7 cellular contexts compared by ENCODE assay signal in the genomic region with DNA sequence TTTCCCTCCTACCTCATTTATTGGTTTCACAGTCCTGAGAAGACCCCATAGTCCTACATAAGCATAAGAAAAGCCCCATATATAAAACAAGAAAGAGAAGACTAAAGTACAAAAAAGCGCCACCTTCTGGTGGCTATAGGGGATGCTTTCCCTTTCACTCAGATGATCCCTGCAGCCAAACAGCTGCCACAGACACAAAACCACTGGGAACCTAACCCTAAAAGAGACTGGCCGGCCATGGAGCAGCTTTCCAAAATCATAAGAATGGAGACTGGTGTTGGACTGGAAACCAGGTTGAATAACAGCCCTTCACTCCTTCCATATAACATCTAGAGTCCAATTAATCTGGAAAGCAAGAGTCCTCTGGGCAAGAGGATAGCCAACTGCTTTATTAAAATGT. TPM values are rescaled to one million over a fixed set of nuclear protein-coding genes. Genes with fewer than 3 reads are reported as not detected.
DNase-seq lines count a peak whose midpoint lies in the region; ATAC-seq and TF ChIP-seq lines count a peak whose summit lies in the region.

No MANE protein-coding gene starts in this region.

- peaks cover 38% of the 10 kb centered on the region for H3K4me1 Mint-ChIP-seq in osteocyte (ENCODE audit: unreplicated experiment)

- H3K27ac Mint-ChIP-seq in osteocyte (ENCODE audit: unreplicated experiment): peak overlapping the region; percentile 98

- H3K27ac ChIP-seq in KMS-11: no peak overlapping the region
- H3K27ac ChIP-seq in fibroblast of lung (ENCODE audit: insufficient read depth, low read length): no peak overlapping the region

- peaks cover 33% of the 10 kb centered on the region for H3K79me2 ChIP-seq in KMS-11 (ENCODE audit: insufficient read depth, low read depth)
- peaks cover 51% of the 10 kb centered on the region for H3K79me2 ChIP-seq in fibroblast of lung (ENCODE audit: control insufficient read depth, insufficient read depth, low read length)

- peaks cover 41% of the 10 kb centered on the region for H3K36me3 Mint-ChIP-seq in osteocyte (ENCODE audit: unreplicated experiment)

- no peak for ATAC-seq in GM21423 (IDR thresholded peaks at IDR 0.05; ENCODE audit: unreplicated experiment)
- no peak for ATAC-seq in GM21447 (IDR thresholded peaks at IDR 0.05; ENCODE audit: unreplicated experiment)

- no peak overlapping the region for H3K4me2 ChIP-seq in KMS-11
- no peak overlapping the region for H3K4me2 ChIP-seq in fibroblast of lung (ENCODE audit: extremely low read depth, insufficient read depth, low read length)

- H3K4me3 ChIP-seq in KMS-11 (IDR thresholded peaks at IDR 0.05; ENCODE audit: insufficient read depth, low read depth, low read length): no peak overlapping the region
- H3K4me3 ChIP-seq in fibroblast of lung (replicated peaks in 1 of 4; ENCODE audit: control extremely low read depth in 1 of 4, insufficient read depth in 1 of 4, low read depth in 3 of 4, low read length in 4 of 4): no peak overlapping the region

- no peak overlapping the region for H3K9ac ChIP-seq in KMS-11
- H3K9ac ChIP-seq in fibroblast of lung (ENCODE audit: insufficient read depth, low read length): no peak overlapping the region

- H2AFZ ChIP-seq in KMS-11 (ENCODE audit: low read depth): no peak overlapping the region
- no peak overlapping the region for H2AFZ ChIP-seq in fibroblast of lung (ENCODE audit: low read length)

- TF ChIP-seq CTCF in KMS-11 (conservative IDR thresholded peaks at IDR 0.05; ENCODE audit: low read depth, low read length) (peak; percentile 88), fibroblast of lung (conservative IDR thresholded peaks at IDR 0.05 in 1 of 2, IDR thresholded peaks at IDR 0.05 in 1 of 2; ENCODE audit: low read depth in 1 of 2, low read length in 2 of 2) (peak; percentile 59 to 66), osteocyte (IDR thresholded peaks at IDR 0.05) (peak; percentile 65)

- peaks cover 3% of the 10 kb centered on the region; the same call in 1 of the 2 replicates for H4K20me1 ChIP-seq in KMS-11 (ENCODE audit: insufficient read depth)
- no peaks in the 10 kb centered on the region for H4K20me1 ChIP-seq in fibroblast of lung (ENCODE audit: control insufficient read depth, extremely low read depth, insufficient read depth, low read length)

- H3K36me3 ChIP-seq in KMS-11 (ENCODE audit: insufficient read depth) (peaks cover 16% of the 10 kb centered on the region; the same call in 1 of the 2 replicates), fibroblast of lung (ENCODE audit: control insufficient read depth, insufficient read depth, low read length) (peaks cover 18% of the 10 kb centered on the region)

- no peaks in the 10 kb centered on the region for H3K9me3 Mint-ChIP-seq in osteocyte (ENCODE audit: unreplicated experiment)

- DNase-seq in ELR (ENCODE audit: low read depth) (peak; percentile 64), fibroblast of lung (ENCODE audit: low read depth in 2 of 2) (peak in 1 of 2 donors; percentile 49), osteocyte (ENCODE audit: extremely low spot score, unreplicated experiment) (no peak)
- DNase-seq in activated CD4-positive, alpha-beta T cell treated with anti-CD3 and anti-CD28 coated beads, Interleukin-2, amount 50 U/mL, for 48 hours: peak; percentile 25 to 49

- H3K27me3 ChIP-seq in KMS-11 (ENCODE audit: insufficient read depth, low read depth): no peaks in the 10 kb centered on the region
- no peaks in the 10 kb centered on the region for H3K27me3 ChIP-seq in fibroblast of lung (ENCODE audit: control insufficient read depth, insufficient read depth, low read length)

- H3K4me1 ChIP-seq in KMS-11 (ENCODE audit: low read depth, poor library complexity, severe bottlenecking) (peaks cover 19% of the 10 kb centered on the region), fibroblast of lung (ENCODE audit: control insufficient read depth, extremely low read depth, insufficient read depth, low read length) (peaks cover 16% of the 10 kb centered on the region)

- no peaks in the 10 kb centered on the region for H3K9me3 ChIP-seq in fibroblast of lung (ENCODE audit: control insufficient read depth, insufficient read depth, low read depth, low read length)

- no peaks in the 10 kb centered on the region for H3K27me3 Mint-ChIP-seq in osteocyte (ENCODE audit: unreplicated experiment)

- no peak overlapping the region for H3K4me3 Mint-ChIP-seq in osteocyte (ENCODE audit: unreplicated experiment)

RNA-seq across cellular contexts. Expression of gene DYNC1LI2, which starts 11.4 kb away (rescaled TPM):
- total RNA-seq in fibroblast of lung (115 and 173 TPM in 2 replicates), osteocyte (139 and 151 TPM in 2 replicates)
- 78.5 and 83.3 TPM in 2 replicates for polyA plus RNA-seq in fibroblast of lung
- polyA plus RNA-seq in fibroblast of lung (2012): 59.8 and 68.3 TPM in 2 replicates
- polyA minus RNA-seq in fibroblast of lung (ENCODE audit: low replicate concordance): 36.1 and 57.3 TPM in 2 replicates

RNA-seq across cellular contexts. Expression of gene CMTM4, which starts 43.5 kb away (rescaled TPM):
- total RNA-seq in fibroblast of lung (6.9 and 10.2 TPM in 2 replicates), osteocyte (22.8 and 24.4 TPM in 2 replicates)
- 6.9 and 12.8 TPM in 2 replicates for polyA plus RNA-seq in fibroblast of lung
- polyA plus RNA-seq in fibroblast of lung (2012): 5.4 and 10.5 TPM in 2 replicates
- 10.2 and 18.7 TPM in 2 replicates for polyA minus RNA-seq in fibroblast of lung (ENCODE audit: low replicate concordance)
